In genomic region chr11:85810871-85811611, GRCh38 we compare ENCODE assay signal across 8 cellular contexts. TPM values are rescaled to one million over a fixed set of nuclear protein-coding genes. Genes with fewer than 3 reads are reported as not detected.
DNase-seq lines count a peak whose midpoint lies in the region; ATAC-seq, FAIRE-seq and TF ChIP-seq lines count a peak whose summit lies in the region.

TSS of gene SYTL2 (minus strand) at chr11:85811141. CDS start at chr11:85757725, 53,416 bp downstream.

- H3K9ac ChIP-seq in HUES6 (ENCODE audit: low read length) = peak within 1 kb of the TSS; percentile 29

- peak within 1 kb of the TSS; percentile 39 for H3K27ac Mint-ChIP-seq in activated naive CD8-positive, alpha-beta T cell treated with anti-CD3 and anti-CD28 coated beads for 36 hours

- H3K4me1 Mint-ChIP-seq in activated naive CD8-positive, alpha-beta T cell treated with anti-CD3 and anti-CD28 coated beads for 36 hours = peaks cover 27% of the 10 kb centered on the region

- 1% methylated on average over 57 to 72 of the region's 72 CpGs for WGBS in pancreas, 2 donors
- WGBS in thyroid gland, 2 donors = 2 to 3% methylated on average over 40 to 48 of the region's 72 CpGs

- peaks cover 50% of the 10 kb centered on the region for H3K27me3 ChIP-seq in HUES6 (ENCODE audit: control insufficient read depth, insufficient read depth, low read length)
- H3K27me3 ChIP-seq in pancreas = no peaks in the 10 kb centered on the region
- no peaks in the 10 kb centered on the region for H3K27me3 ChIP-seq in thyroid gland

- H3K36me3 Mint-ChIP-seq in activated naive CD8-positive, alpha-beta T cell treated with anti-CD3 and anti-CD28 coated beads for 36 hours = no peaks in the 10 kb centered on the region

- DNase-seq in DMS53 (lab: John Stamatoyannopoulos, UW) (peak; percentile 96), SKM-1 (lab: John Stamatoyannopoulos, UW; ENCODE audit: unreplicated experiment) (peak; percentile 40), cardiac septum (ENCODE audit: low spot score) (peak; percentile 87), pancreas (peak; percentile 67 to 91 (median 77)), thyroid gland (peak; percentile 71 to 76)
- peak; percentile 81 for DNase-seq in activated naive CD8-positive, alpha-beta T cell treated with anti-CD3 and anti-CD28 coated beads for 36 hours

- peaks cover 7% of the 10 kb centered on the region for H3K27me3 Mint-ChIP-seq in activated naive CD8-positive, alpha-beta T cell treated with anti-CD3 and anti-CD28 coated beads for 36 hours

- H3K9me3 Mint-ChIP-seq in activated naive CD8-positive, alpha-beta T cell treated with anti-CD3 and anti-CD28 coated beads for 36 hours = no peaks in the 10 kb centered on the region

- H3K4me3 ChIP-seq in HUES6 (ENCODE audit: low read depth, low read length) (peak within 1 kb of the TSS; percentile 85), pancreas (peak within 1 kb of the TSS; percentile 48 to 64 (median 54)), thyroid gland (replicated peaks in 1 of 3) (peak within 1 kb of the TSS; percentile 26 to 50 (median 31))

- H3K4me3 Mint-ChIP-seq in activated naive CD8-positive, alpha-beta T cell treated with anti-CD3 and anti-CD28 coated beads for 36 hours = peak within 1 kb of the TSS; percentile 82

- H3K9me3 ChIP-seq in HUES6 (ENCODE audit: control insufficient read depth, insufficient read depth, low read depth, low read length) (no peaks in the 10 kb centered on the region), pancreas (no peaks in the 10 kb centered on the region), thyroid gland (no peaks in the 10 kb centered on the region)

- intact Hi-C loops in cardiac septum (cut with DNase I) = no loop called here
- intact Hi-C loops in pancreas (cut with DNase I) = no loop called here
- intact Hi-C loops in thyroid gland (cut with DNase I) = no loop called here

- no peak for FAIRE-seq in pancreas (lab: Jason Lieb, UNC)

- H3K27ac ChIP-seq in HUES6 (ENCODE audit: low read depth, low read length) = no peak within 1 kb of the TSS
- no peak within 1 kb of the TSS for H3K27ac ChIP-seq in pancreas
- H3K27ac ChIP-seq in thyroid gland = no peak within 1 kb of the TSS

- TF ChIP-seq CTCF in pancreas (IDR thresholded peaks at IDR 0.05) = no peak
- peak in 1 of 6 experiments; percentile 20 for TF ChIP-seq CTCF in thyroid gland (IDR thresholded peaks at IDR 0.05)

- no peaks in the 10 kb centered on the region for H3K36me3 ChIP-seq in HUES6 (ENCODE audit: control insufficient read depth, insufficient read depth, low read length)
- no peaks in the 10 kb centered on the region for H3K36me3 ChIP-seq in pancreas
- H3K36me3 ChIP-seq in thyroid gland = no peaks in the 10 kb centered on the region

- peak; percentile 90 for ATAC-seq in GM21423 (IDR thresholded peaks at IDR 0.05; ENCODE audit: unreplicated experiment)
- ATAC-seq in pancreas = peak; percentile 98 to 99 (median 98)

- peak in 1 of 2 donors; percentile 77 for TF ChIP-seq POLR2A in thyroid gland (IDR thresholded peaks at IDR 0.05)

- peaks cover 6% of the 10 kb centered on the region; the same call in 1 of the 2 replicates for H3K4me1 ChIP-seq in HUES6 (ENCODE audit: control insufficient read depth, insufficient read depth, low read length)
- no peaks in the 10 kb centered on the region for H3K4me1 ChIP-seq in pancreas
- H3K4me1 ChIP-seq in thyroid gland = peaks cover 9 to 13% of the 10 kb centered on the region in 2 donors

RNA-seq across cellular contexts. Expression of gene SYTL2, which starts in this region (rescaled TPM):
- 1 to 10 TPM; 5.8 to 7.6 TPM for total RNA-seq in activated naive CD8-positive, alpha-beta T cell treated with anti-CD3 and anti-CD28 coated beads for 36 hours
- total RNA-seq in cardiac septum (14.2 TPM), pancreas (10 to 100 TPM in 1 of 6 donors, 1 to 10 TPM in 5; 2.8 to 12.2 (median 4.1) TPM), thyroid gland (10 to 100 TPM in 2 of 4 donors, 1 to 10 TPM in 2; 4.5 to 18.8 (median 9.0) TPM)
- 1 to 10 TPM; 2.5 to 4.1 TPM for polyA plus RNA-seq in pancreas

Comparison
In these comparisons a context has a peak if more than half of its experiments do, and no peak if none do; other contexts are left out.
1. DNase-seq: peak in every context shown above with its lines; median percentile 96 in DMS53; 87 in cardiac septum; 81 in activated naive CD8-positive, alpha-beta T cell treated with anti-CD3 and anti-CD28 coated beads for 36 hours; 77 in pancreas; 74 in thyroid gland; 40 in SKM-1.
2. H3K4me3 ChIP-seq: peak in every context shown above with its lines; median percentile 85 in HUES6; 54 in pancreas; 31 in thyroid gland.